In the genomic region with DNA sequence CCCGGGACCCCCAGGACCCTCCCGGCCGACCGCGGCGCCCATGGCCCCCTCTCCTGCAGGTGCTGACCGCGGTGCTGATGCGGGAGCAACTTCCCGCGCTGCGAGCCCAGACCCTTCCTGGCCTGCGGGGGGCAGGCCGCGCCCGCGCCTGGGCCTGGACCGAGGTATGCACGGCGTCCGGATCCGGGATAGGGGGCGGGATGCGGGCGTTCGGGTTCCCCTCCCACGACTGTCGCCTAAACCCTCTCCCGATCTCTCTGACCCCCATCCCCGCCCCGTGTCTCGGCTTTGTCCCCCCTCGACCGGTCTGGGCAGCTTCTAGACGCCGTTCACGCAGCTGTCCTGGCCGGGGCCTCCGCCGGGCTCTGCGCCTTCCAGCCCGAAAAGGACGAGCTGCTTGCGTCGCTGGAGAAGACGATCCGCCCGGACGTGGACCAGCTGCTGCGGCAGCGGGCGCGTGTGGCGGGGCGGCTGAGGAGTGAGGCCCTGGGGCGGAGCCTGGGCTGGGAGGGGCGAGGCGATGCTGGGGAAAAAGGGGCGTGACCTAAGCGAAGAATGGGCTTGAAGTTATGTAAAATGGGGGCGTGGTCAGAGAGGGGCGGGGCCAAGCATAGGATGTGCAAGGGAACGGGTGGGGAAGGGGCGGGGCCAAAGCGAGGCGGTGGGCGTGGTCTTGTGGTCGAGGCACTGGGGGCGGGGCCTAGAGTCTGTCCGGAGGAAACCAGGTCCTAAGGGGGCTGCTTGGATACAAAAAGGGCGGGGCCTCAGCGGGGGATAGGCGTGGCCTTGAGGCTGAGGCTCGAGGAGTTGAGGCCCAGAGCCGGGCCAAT, we compare ENCODE assay signal across 8 cellular contexts. TPM values are rescaled to one million over a fixed set of nuclear protein-coding genes. Genes with fewer than 3 reads are reported as not detected.
DNase-seq lines count a peak whose midpoint lies in the region; ATAC-seq and TF ChIP-seq lines count a peak whose summit lies in the region.

No MANE protein-coding gene starts in this region.

- H3K36me3 ChIP-seq in WERI-Rb-1 = no peaks in the 10 kb centered on the region
- no peaks in the 10 kb centered on the region for H3K36me3 ChIP-seq in skeletal muscle satellite cell (ENCODE audit: insufficient read depth, low read length)

- TF ChIP-seq CTCF in WERI-Rb-1 (IDR thresholded peaks at IDR 0.05; ENCODE audit: low read depth, low read length) = peak; percentile 32; the same call in 1 of the 2 replicates

- H3K4me3 ChIP-seq in WERI-Rb-1 (ENCODE audit: low read depth, low read length) (peak overlapping the region; percentile 52), iPS-18c (ENCODE audit: insufficient read depth, low read depth, low read length) (peak overlapping the region; percentile 74), skeletal muscle satellite cell (ENCODE audit: low read length) (peak overlapping the region; percentile 66)

- H3K9me3 ChIP-seq in WERI-Rb-1 (ENCODE audit: severe bottlenecking) (peaks cover 5% of the 10 kb centered on the region), iPS-18c (ENCODE audit: control insufficient read depth, insufficient read depth, low read length) (no peaks in the 10 kb centered on the region), skeletal muscle satellite cell (replicated peaks; ENCODE audit: low read length) (no peaks in the 10 kb centered on the region)

- H3K4me2 ChIP-seq in skeletal muscle satellite cell (ENCODE audit: low read length) = peak overlapping the region; percentile 93

- DNase-seq in Daoy (ENCODE audit: low read depth) (peak; percentile 97), NCI-H2196 treated with DMSO at 0.1 percent for 48 hours (lab: John Stamatoyannopoulos, UW; ENCODE audit: unreplicated experiment) (peak; percentile 99), WERI-Rb-1 (peak; percentile 99), T47D (ENCODE audit: low read depth in 1 of 2, low spot score in 1 of 2) (peak; percentile 94 to 97)

- no peaks in the 10 kb centered on the region for H3K27me3 ChIP-seq in WERI-Rb-1 (ENCODE audit: insufficient read depth, low read depth, severe bottlenecking)
- peaks cover 28% of the 10 kb centered on the region for H3K27me3 ChIP-seq in skeletal muscle satellite cell (ENCODE audit: control insufficient read depth, insufficient read depth, low read length)

- ATAC-seq in HG03025 (IDR thresholded peaks at IDR 0.05; ENCODE audit: low FRiP score, unreplicated experiment) = peak; percentile 51
- ATAC-seq in HG02938 (IDR thresholded peaks at IDR 0.05; ENCODE audit: unreplicated experiment) = no peak

- H3K4me1 ChIP-seq in skeletal muscle satellite cell (ENCODE audit: control insufficient read depth, insufficient read depth, low read length) = peaks cover 9% of the 10 kb centered on the region

- peak overlapping the region; percentile 58 for H3K27ac ChIP-seq in WERI-Rb-1

- in situ Hi-C loops in T47D (cut with HindIII; ENCODE audit: low pct_unique_long_range_greater_than_20kb, low sequenced_read_pairs) = no loop called here

- H3K9ac ChIP-seq in skeletal muscle satellite cell (ENCODE audit: low read depth, low read length) = peak overlapping the region; percentile 57

RNA-seq across cellular contexts. Expression of gene COLGALT1, which starts 15.9 kb away (rescaled TPM):
- total RNA-seq in Daoy (2014; rRNA removed; shearing (Covaris generic)) = 58.8 and 60.5 TPM in 2 replicates
- 96.8 and 112 TPM in 2 replicates for total RNA-seq in skeletal muscle satellite cell (2012; rRNA removed)

RNA-seq across cellular contexts. Expression of gene PGLS, which starts 28.1 kb away (rescaled TPM):
- 40.8 and 95.0 TPM in 2 replicates for total RNA-seq in Daoy (2014; rRNA removed; shearing (Covaris generic))
- 58.6 and 78.9 TPM in 2 replicates for total RNA-seq in skeletal muscle satellite cell (2012; rRNA removed)
